In the genomic region with DNA sequence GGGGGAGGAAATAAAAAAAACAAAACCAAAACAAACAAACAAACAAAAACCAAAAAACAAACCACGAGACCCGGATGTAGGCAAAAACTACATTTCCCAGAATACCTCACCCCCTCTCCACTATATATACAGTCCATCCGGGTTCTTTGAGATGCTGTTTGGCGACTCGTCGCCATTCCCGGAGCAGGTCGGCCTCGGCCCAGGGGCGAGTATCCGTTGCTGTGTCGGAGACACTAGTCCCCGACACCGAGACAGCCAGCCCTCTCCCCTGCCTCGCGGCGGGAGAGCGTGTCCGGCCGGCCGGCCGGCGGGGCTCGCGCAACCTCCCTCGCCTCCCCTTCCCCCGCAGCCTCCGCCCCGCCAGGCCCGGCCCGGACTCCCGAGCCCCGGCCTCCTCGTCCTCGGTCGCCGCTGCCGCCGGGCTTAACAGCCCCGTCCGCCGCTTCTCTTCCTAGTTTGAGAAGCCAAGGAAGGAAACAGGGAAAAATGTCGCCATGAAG, we compare ENCODE assay signal across 8 cellular contexts. TPM values are rescaled to one million over a fixed set of nuclear protein-coding genes. Genes with fewer than 3 reads are reported as not detected.
DNase-seq lines count a peak whose midpoint lies in the region; ATAC-seq and TF ChIP-seq lines count a peak whose summit lies in the region.

Gene RNF10 (plus strand): TSS at position 154 of the 500 bp plus-strand sequence. CDS start 456 bp downstream, outside the sequence.

- TF ChIP-seq CTCF in fibroblast of pulmonary artery (IDR thresholded peaks at IDR 0.05; ENCODE audit: low read length, missing control alignments) = no peak

- peaks cover 0 to 11% (median 0%) of the 10 kb centered on the region in 3 donors for H3K36me3 Mint-ChIP-seq in naive thymus-derived CD8-positive, alpha-beta T cell

- peaks cover 24 to 59% (median 48%) of the 10 kb centered on the region in 4 donors for H3K4me1 Mint-ChIP-seq in naive thymus-derived CD8-positive, alpha-beta T cell

- H3K9me3 Mint-ChIP-seq in naive thymus-derived CD8-positive, alpha-beta T cell = no peaks in the 10 kb centered on the region

- peak within 1 kb of the TSS; percentile 90 to 97 (median 95) for H3K27ac Mint-ChIP-seq in naive thymus-derived CD8-positive, alpha-beta T cell

- ATAC-seq in GM21786 (IDR thresholded peaks at IDR 0.05; ENCODE audit: unreplicated experiment) = peak; percentile 61
- peak; percentile 72 to 76 for ATAC-seq in naive thymus-derived CD8-positive, alpha-beta T cell

- TF ChIP-seq POLR2A in Raji (IDR thresholded peaks at IDR 0.05; ENCODE audit: insufficient read depth, low read depth, low read length) = peak; percentile 89

- no peaks in the 10 kb centered on the region for H3K27me3 Mint-ChIP-seq in naive thymus-derived CD8-positive, alpha-beta T cell

- peak within 1 kb of the TSS; percentile 96 for H3K4me3 ChIP-seq in fibroblast of pulmonary artery (replicated peaks; ENCODE audit: low read depth, low read length)

- POLR2A ChIA-PET in naive thymus-derived CD8-positive, alpha-beta T cell (lab: Charles Lee) = interaction anchor here (0.8 to 2.0 kb wide), 10 partner anchors 9 to 333 kb away, joined by 3 to 6 read pairs (median 4); partner anchors contain the start of genes COX6A1, DYNLL1, RNU4-1 and RPLP0

- DNase-seq in DMS53 treated with DMSO at 0.1 percent for 48 hours (lab: John Stamatoyannopoulos, UW; ENCODE audit: unreplicated experiment) (peak; percentile 75), LoVo (ENCODE audit: low spot score) (peak; percentile 93), fibroblast of pulmonary artery (ENCODE audit: low read depth) (peak; percentile 94)
- DNase-seq in activated effector memory CD4-positive, alpha-beta T cell treated with Interleukin-2 at 50 U/mL for 16 hours = peak; percentile 59
- peak; percentile 55 to 91 (median 75) for DNase-seq in naive thymus-derived CD8-positive, alpha-beta T cell
- peak; percentile 49 for DNase-seq in stimulated activated naive CD4-positive, alpha-beta T cell treated with Interleukin-2 at 50 U/mL for 16 hours (lab: John Stamatoyannopoulos, UW)

- peak within 1 kb of the TSS; percentile 91 to 97 (median 94) for H3K4me3 Mint-ChIP-seq in naive thymus-derived CD8-positive, alpha-beta T cell

RNA-seq across cellular contexts. Expression of gene RNF10, which starts in this region (rescaled TPM):
- total RNA-seq in naive thymus-derived CD8-positive, alpha-beta T cell = 100 to 1,000 TPM; 246 to 247 TPM
- polyA plus RNA-seq in naive thymus-derived CD8-positive, alpha-beta T cell = 100 to 1,000 TPM in 1 of 3 donors, 10 to 100 TPM in 2; 84.3 to 119 (median 86.1) TPM

Comparison
In these comparisons a context has a peak if more than half of its experiments do, and no peak if none do; other contexts are left out.
1. Peak in every context shown above with its lines: DNase-seq, ATAC-seq and H3K4me3 ChIP-seq.